Comparison of ENCODE assay signal across 22 cellular contexts in the genomic region with DNA sequence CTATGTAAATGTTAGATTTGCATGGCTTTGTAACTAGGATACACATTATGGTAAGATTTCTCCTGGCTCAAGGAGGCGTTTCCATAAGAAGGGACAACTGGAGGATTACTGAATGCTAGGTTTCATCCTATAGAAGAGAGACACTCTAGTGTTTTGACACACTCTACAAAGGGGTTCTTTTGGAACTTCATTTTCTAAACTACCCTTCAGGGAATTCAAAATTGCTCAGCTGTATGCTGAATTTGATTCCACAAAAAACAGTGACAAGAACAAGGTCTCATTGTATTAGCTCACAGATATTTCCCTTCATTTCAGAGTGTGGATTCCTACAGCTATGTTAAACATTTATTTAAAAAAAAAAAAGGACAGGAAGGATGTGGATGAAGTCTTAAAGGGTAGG.
A peak's percentile ranks its signal among the peaks of the same experiment; 100 is the strongest.
DNase-seq lines count a peak whose midpoint lies in the region; ATAC-seq and TF ChIP-seq lines count a peak whose summit lies in the region.
"Had no signal": no experiment of that assay in that cellular context is flagged by ENCODE, and none has a peak within 500 bp of the region (broad histone marks: within the 10 kb centered on the region; RNA-seq: fewer than 3 reads in every experiment).

No MANE protein-coding gene starts in this region.

- ATAC-seq in body of pancreas: no peak
- ATAC-seq: A549; CD8-positive, alpha-beta T cell; GM12878 had no signal

- H3K36me3 ChIP-seq in body of pancreas (replicated peaks in 1 of 2; ENCODE audit: insufficient read depth in 1 of 2, low read depth in 2 of 2): no peaks in the 10 kb centered on the region
- H3K36me3 ChIP-seq: BLaER1 treated with 17β-estradiol and CSF1 and Interleukin-3, amounts not matched to agents 10 nM and 100 nM had no signal

- H3K27me3 ChIP-seq in body of pancreas: no peaks in the 10 kb centered on the region
- H3K27me3 ChIP-seq: BLaER1 treated with 17β-estradiol and CSF1 and Interleukin-3, amounts not matched to agents 10 nM and 100 nM had no signal

- no peak for TF ChIP-seq POLR2A in body of pancreas (IDR thresholded peaks at IDR 0.05)

- in situ Hi-C loops in SK-MEL-5 (cut with HindIII; ENCODE audit: low pct_unique_long_range_greater_than_20kb, low sequenced_read_pairs): no loop called here

- no peak for TF ChIP-seq CTCF in body of pancreas (IDR thresholded peaks at IDR 0.05)

- no peak overlapping the region for H3K27ac ChIP-seq in body of pancreas
- H3K27ac ChIP-seq: 22Rv1; A549; BLaER1 treated with 17β-estradiol and CSF1 and Interleukin-3, amounts not matched to agents 10 nM and 100 nM; C4-2B had no signal

- DNase-seq in COLO829 (ENCODE audit: low spot score) (peak; percentile 42), NCI-H526 treated with DMSO at 0.1 percent for 48 hours (lab: John Stamatoyannopoulos, UW) (peak; percentile 0), SK-MEL-5 (ENCODE audit: low read depth, low spot score) (peak; percentile 77), epidermal melanocyte (ENCODE audit: insufficient read length, low spot score) (no peak), body of pancreas (no peak)
- no peak for DNase-seq in stimulated activated CD4-positive, alpha-beta T cell treated with anti-CD3 and anti-CD28 coated beads, Interleukin-2, amount 100 ng/mL, for 24 hours
- DNase-seq: AML-193; CD4-positive, alpha-beta T cell; CD8-positive, alpha-beta T cell; COR-L47; DMS 273 treated with DMSO at 0.1 percent for 48 hours; DMS153; DMS53; DMS79; DND-41; EL; GDM1 had no signal

- peaks cover 0 to 13% (median 0%) of the 10 kb centered on the region in 3 donors for H3K9me3 ChIP-seq in body of pancreas

- intact Hi-C loops in body of pancreas (cut with DNase I): no loop called here

- no peaks in the 10 kb centered on the region for H3K4me1 ChIP-seq in body of pancreas

- 62 to 67% methylated on average over 1 of the region's 1 CpG for WGBS in body of pancreas, 2 donors

- no peak overlapping the region for H3K4me3 ChIP-seq in body of pancreas
- H3K4me3 ChIP-seq: A549; BLaER1 treated with 17β-estradiol and CSF1 and Interleukin-3, amounts not matched to agents 10 nM and 100 nM; GM12878 had no signal

Comparison
In these comparisons a context has a peak if more than half of its experiments do, and no peak if none do; other contexts are left out.
1. DNase-seq: peak in COLO829 (single experiment), NCI-H526 treated with DMSO at 0.1 percent for 48 hours (single experiment) and SK-MEL-5 (single experiment); none in epidermal melanocyte (single experiment), body of pancreas (0 of 4) and stimulated activated CD4-positive, alpha-beta T cell treated with anti-CD3 and anti-CD28 coated beads, Interleukin-2, amount 100 ng/mL, for 24 hours (0 of 2).